Comparison of ENCODE assay signal across 17 cellular contexts in the genomic region with DNA sequence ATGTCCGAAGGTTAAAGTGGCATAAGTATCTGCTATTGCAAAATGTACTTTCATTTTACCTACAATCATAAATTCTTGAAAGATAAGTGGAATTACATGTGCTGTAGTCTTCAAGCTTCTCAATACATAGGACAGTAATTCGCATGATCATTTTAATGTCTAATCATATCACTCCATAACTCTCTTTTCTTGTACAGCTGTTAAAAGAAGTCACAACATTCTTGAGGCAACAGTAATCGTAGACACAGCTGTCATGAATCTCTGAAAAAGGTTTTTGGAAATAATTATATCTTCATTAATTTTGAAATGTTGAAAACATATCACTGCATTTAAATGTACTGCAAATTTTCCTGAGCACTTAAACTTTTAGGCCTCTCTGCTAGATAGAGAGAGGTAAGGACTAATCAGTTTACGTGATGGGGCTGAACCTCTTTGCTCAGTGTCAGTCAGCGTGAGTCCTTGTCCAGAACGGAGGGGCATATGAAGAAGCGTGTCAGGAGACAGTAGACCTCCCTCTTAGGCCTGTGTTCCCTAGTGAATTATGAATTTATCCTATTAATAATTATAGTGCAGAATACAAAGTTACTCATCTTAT.
"Had no signal": no experiment of that assay in that cellular context is flagged by ENCODE, and none has a peak within 500 bp of the region (broad histone marks: within the 10 kb centered on the region; RNA-seq: fewer than 3 reads in every experiment).

No MANE protein-coding gene starts in this region.

- H3K9me3 ChIP-seq: colonic mucosa, left lung, sigmoid colon, thyroid gland had no signal

- H3K27me3 Mint-ChIP-seq: activated CD4-positive, alpha-beta T cell treated with anti-CD3 and anti-CD28 coated beads for 36 hours had no signal

- DNase-seq: activated CD4-positive, alpha-beta T cell treated with anti-CD3 and anti-CD28 coated beads for 36 hours; activated CD4-positive, alpha-beta T cell treated with anti-CD3 and anti-CD28 coated beads, Interleukin-2, amount 50 U/mL, for 48 hours; activated gamma-delta T cell treated with Interleukin-2 at 50 U/mL for 16 hours; activated T-cell treated with anti-CD3 and anti-CD28 coated beads for 4 hours; central memory CD4-positive, alpha-beta T cell; colonic mucosa; left lung; natural killer cell; nucleus accumbens; sigmoid colon; stimulated activated CD4-positive, alpha-beta T cell treated with anti-CD3 and anti-CD28 coated beads, Interleukin-2, amount 100 ng/mL, for 24 hours; stimulated activated naive CD4-positive, alpha-beta T cell treated with Interleukin-2 at 50 U/mL for 16 hours; thyroid gland had no signal

- H3K4me1 ChIP-seq: colonic mucosa, thyroid gland had no signal

- H3K36me3 ChIP-seq: colonic mucosa, thyroid gland had no signal

- H3K27me3 ChIP-seq: colonic mucosa, left lung, sigmoid colon, thyroid gland had no signal

- H3K9me3 Mint-ChIP-seq: activated naive CD4-positive, alpha-beta T cell treated with anti-CD3 and anti-CD28 coated beads, Interleukin-2, amount 50 U/mL, for 72 hours; activated T-helper 1 cell treated with anti-CD3 and anti-CD28 coated beads, Interleukin-12 subunit alpha, Interleukin-12 subunit beta, Interleukin-2, Interleukin-4 antibody, amounts not matched to agents 30 ng/mL and 10 ng/mL and 1 ng/mL, durations not matched to agents 14 hours and 24 hours and 36 hours; natural killer cell; T-helper 2 cell treated with Interferon-gamma antibody and Interleukin-4, amounts not matched to agents 5 μg/mL and 100 μg/mL, for 36 hours; WTC11 had no signal

- H3K4me3 ChIP-seq: colonic mucosa, left lung, sigmoid colon, thyroid gland had no signal

- H3K27ac ChIP-seq: colonic mucosa, thyroid gland had no signal

- ATAC-seq: activated CD4-positive, alpha-beta T cell treated with anti-CD3 and anti-CD28 coated beads for 36 hours; activated naive CD4-positive, alpha-beta T cell treated with anti-CD3 and anti-CD28 coated beads, Interleukin-2, amount 50 U/mL, for 72 hours; natural killer cell had no signal

- H3K27ac Mint-ChIP-seq: activated CD4-positive, alpha-beta T cell treated with anti-CD3 and anti-CD28 coated beads for 36 hours; activated naive CD4-positive, alpha-beta T cell treated with anti-CD3 and anti-CD28 coated beads, Interleukin-2, amount 50 U/mL, for 72 hours; activated T-helper 1 cell treated with anti-CD3 and anti-CD28 coated beads, Interleukin-12 subunit alpha, Interleukin-12 subunit beta, Interleukin-2, Interleukin-4 antibody, amounts not matched to agents 30 ng/mL and 10 ng/mL and 1 ng/mL, durations not matched to agents 14 hours and 24 hours and 36 hours; T-helper 2 cell treated with Interferon-gamma antibody and Interleukin-4, amounts not matched to agents 5 μg/mL and 100 μg/mL, for 36 hours had no signal

- H3K36me3 Mint-ChIP-seq: activated naive CD4-positive, alpha-beta T cell treated with anti-CD3 and anti-CD28 coated beads, Interleukin-2, amount 50 U/mL, for 72 hours; natural killer cell; WTC11 had no signal

- H3K4me3 Mint-ChIP-seq: activated CD4-positive, alpha-beta T cell treated with anti-CD3 and anti-CD28 coated beads for 36 hours; activated T-helper 1 cell treated with anti-CD3 and anti-CD28 coated beads, Interleukin-12 subunit alpha, Interleukin-12 subunit beta, Interleukin-2, Interleukin-4 antibody, amounts not matched to agents 30 ng/mL and 10 ng/mL and 1 ng/mL, durations not matched to agents 14 hours and 24 hours and 36 hours; natural killer cell; T-helper 2 cell treated with Interferon-gamma antibody and Interleukin-4, amounts not matched to agents 5 μg/mL and 100 μg/mL, for 36 hours; WTC11 had no signal
